ENCODE assay signal across 8 cellular contexts in genomic region chr19:58559275-58560006, GRCh38. TPM values are rescaled to one million over a fixed set of nuclear protein-coding genes. Genes with fewer than 3 reads are reported as not detected.
DNase-seq lines count a peak whose midpoint lies in the region; ATAC-seq, FAIRE-seq and TF ChIP-seq lines count a peak whose summit lies in the region.

No MANE protein-coding gene starts in this region.

- intact Hi-C loops in heart left ventricle (cut with DNase I), result loop anchor here in 4 of 10 donors (1.0 to 2.0 kb wide), 3 partner anchors 13 to 40 kb away; partner anchors contain the start of genes MZF1 (in 2 of the 4) and ZBTB45 (in 2 of the 4)

- peak; percentile 95 for FAIRE-seq in A204.1 (lab: Jason Lieb, UNC)

- peak; percentile 1 for ATAC-seq in activated naive CD8-positive, alpha-beta T cell treated with anti-CD3 and anti-CD28 coated beads, Interleukin-2, amount 10 ng/mL, durations not matched to agents 7 days and 5 days (ENCODE audit: low read depth)
- peak; percentile 66 to 80 (median 70) for ATAC-seq in heart left ventricle

- TF ChIP-seq POLR2A in NB4 (IDR thresholded peaks at IDR 0.05; ENCODE audit: extremely low read depth, insufficient read length), result peak; percentile 92
- peak in 1 of 2 donors; percentile 41 for TF ChIP-seq POLR2A in heart left ventricle (IDR thresholded peaks at IDR 0.05)

- H3K4me3 ChIP-seq in NB4 (ENCODE audit: low read depth, low read length) (peak overlapping the region; percentile 87), heart left ventricle (peak overlapping the region; percentile 28 to 96 (median 77))

- H3K9me3 Mint-ChIP-seq in activated naive CD8-positive, alpha-beta T cell treated with anti-CD3 and anti-CD28 coated beads, Interleukin-2, amount 10 ng/mL, durations not matched to agents 7 days and 5 days, result no peaks in the 10 kb centered on the region
- no peaks in the 10 kb centered on the region for H3K9me3 Mint-ChIP-seq in progenitor cell of endocrine pancreas (ENCODE audit: low read depth)

- TF ChIP-seq CTCF in NB4 (IDR thresholded peaks at IDR 0.05; ENCODE audit: low read depth, low read length), result no peak
- TF ChIP-seq CTCF in heart left ventricle (IDR thresholded peaks at IDR 0.05), result no peak
- no peak for TF ChIP-seq CTCF in progenitor cell of endocrine pancreas (IDR thresholded peaks at IDR 0.05; ENCODE audit: unreplicated experiment)

- 1 to 3% (median 1%) methylated on average over 20 to 33 of the region's 33 CpGs for WGBS in heart left ventricle, 4 donors

- H3K27ac Mint-ChIP-seq in activated naive CD8-positive, alpha-beta T cell treated with anti-CD3 and anti-CD28 coated beads, Interleukin-2, amount 10 ng/mL, durations not matched to agents 7 days and 5 days, result peak overlapping the region; percentile 96
- H3K27ac Mint-ChIP-seq in progenitor cell of endocrine pancreas, result peak overlapping the region; percentile 98

- POLR2A ChIA-PET in activated naive CD8-positive, alpha-beta T cell treated with anti-CD3 and anti-CD28 coated beads, Interleukin-2, amount 10 ng/mL, durations not matched to agents 7 days and 5 days (lab: Charles Lee), result interaction anchor here (0.9 to 5.9 kb wide), 8 partner anchors 8 to 60 kb away, joined by 3 to 50 read pairs (median 8); partner anchors contain the start of genes MZF1, TRIM28 and ZBTB45

- no peaks in the 10 kb centered on the region for H3K27me3 Mint-ChIP-seq in activated naive CD8-positive, alpha-beta T cell treated with anti-CD3 and anti-CD28 coated beads, Interleukin-2, amount 10 ng/mL, durations not matched to agents 7 days and 5 days
- H3K27me3 Mint-ChIP-seq in progenitor cell of endocrine pancreas, result no peaks in the 10 kb centered on the region

- peak overlapping the region; percentile 96 for H3K4me3 Mint-ChIP-seq in activated naive CD8-positive, alpha-beta T cell treated with anti-CD3 and anti-CD28 coated beads, Interleukin-2, amount 10 ng/mL, durations not matched to agents 7 days and 5 days
- peak overlapping the region; percentile 92 for H3K4me3 Mint-ChIP-seq in progenitor cell of endocrine pancreas (ENCODE audit: low read depth)

- peaks cover 0 to 21% (median 0%) of the 10 kb centered on the region in 9 donors for H3K27me3 ChIP-seq in heart left ventricle

- DNase-seq in GM19238 (ENCODE audit: insufficient read length, low spot score) (peak; percentile 96), NB4 (ENCODE audit: low read depth) (peak; percentile 98), heart left ventricle (peak; percentile 93 to 96 (median 93)), progenitor cell of endocrine pancreas (ENCODE audit: low spot score, unreplicated experiment) (peak; percentile 74), T1000 (lab: John Stamatoyannopoulos, UW) (no peak), NCI-H748 (lab: John Stamatoyannopoulos, UW; ENCODE audit: unreplicated experiment) (no peak)
- peak; percentile 73 for DNase-seq in activated naive CD8-positive, alpha-beta T cell treated with anti-CD3 and anti-CD28 coated beads, Interleukin-2, amount 10 ng/mL, durations not matched to agents 7 days and 5 days

- peaks cover 44% of the 10 kb centered on the region for H3K4me1 Mint-ChIP-seq in activated naive CD8-positive, alpha-beta T cell treated with anti-CD3 and anti-CD28 coated beads, Interleukin-2, amount 10 ng/mL, durations not matched to agents 7 days and 5 days
- H3K4me1 Mint-ChIP-seq in progenitor cell of endocrine pancreas (ENCODE audit: low read depth), result peaks cover 30% of the 10 kb centered on the region

- H3K36me3 ChIP-seq in heart left ventricle, result peaks cover 0 to 19% (median 14%) of the 10 kb centered on the region in 9 donors

- peak overlapping the region; percentile 90 to 100 (median 100) for H3K27ac ChIP-seq in heart left ventricle

- peaks cover 11 to 66% (median 57%) of the 10 kb centered on the region in 12 donors for H3K4me1 ChIP-seq in heart left ventricle

- H3K9me3 ChIP-seq in heart left ventricle, result no peaks in the 10 kb centered on the region

- peaks cover 18% of the 10 kb centered on the region for H3K36me3 Mint-ChIP-seq in activated naive CD8-positive, alpha-beta T cell treated with anti-CD3 and anti-CD28 coated beads, Interleukin-2, amount 10 ng/mL, durations not matched to agents 7 days and 5 days
- H3K36me3 Mint-ChIP-seq in progenitor cell of endocrine pancreas (ENCODE audit: insufficient read depth), result peaks cover 5% of the 10 kb centered on the region

RNA-seq across cellular contexts. Expression of gene UBE2M, which starts 1.0 kb away (rescaled TPM):
- total RNA-seq in activated naive CD8-positive, alpha-beta T cell treated with anti-CD3 and anti-CD28 coated beads, Interleukin-2, amount 10 ng/mL, durations not matched to agents 7 days and 5 days, result 10 to 100 TPM; 79.5 to 81.2 TPM
- total RNA-seq in heart left ventricle (100 to 1,000 TPM in 6 of 9 donors, 10 to 100 TPM in 3; 35.3 to 139 (median 115) TPM), progenitor cell of endocrine pancreas (73.0 and 80.4 TPM in 2 replicates)
- 100 to 1,000 TPM in 1 of 2 donors, 10 to 100 TPM in 1; 64.7 to 114 TPM for polyA plus RNA-seq in heart left ventricle

RNA-seq across cellular contexts. Expression of gene CHMP2A, which starts 4.5 kb away (rescaled TPM):
- total RNA-seq in activated naive CD8-positive, alpha-beta T cell treated with anti-CD3 and anti-CD28 coated beads, Interleukin-2, amount 10 ng/mL, durations not matched to agents 7 days and 5 days, result 100 to 1,000 TPM in 1 of 2 experiments, 10 to 100 TPM in 1; 99.0 to 111 TPM
- total RNA-seq in heart left ventricle, result 100 to 1,000 TPM; 113 to 155 (median 129) TPM
- 100 to 1,000 TPM; 192 to 266 TPM for polyA plus RNA-seq in heart left ventricle
- total RNA-seq in progenitor cell of endocrine pancreas, result 72.2 and 81.5 TPM in 2 replicates

RNA-seq across cellular contexts. Expression of gene MZF1, which starts 13.7 kb away (rescaled TPM):
- 10 to 100 TPM; 31.3 to 31.7 TPM for total RNA-seq in activated naive CD8-positive, alpha-beta T cell treated with anti-CD3 and anti-CD28 coated beads, Interleukin-2, amount 10 ng/mL, durations not matched to agents 7 days and 5 days
- total RNA-seq in heart left ventricle (10 to 100 TPM in 2 of 9 donors, 1 to 10 TPM in 7; 7.5 to 12.0 (median 9.1) TPM), progenitor cell of endocrine pancreas (70.9 and 71.3 TPM in 2 replicates)
- 10 to 100 TPM in 1 of 2 donors, 1 to 10 TPM in 1; 6.2 to 12.5 TPM for polyA plus RNA-seq in heart left ventricle

RNA-seq across cellular contexts. Expression of gene TRIM28, which starts 15.6 kb away (rescaled TPM):
- total RNA-seq in activated naive CD8-positive, alpha-beta T cell treated with anti-CD3 and anti-CD28 coated beads, Interleukin-2, amount 10 ng/mL, durations not matched to agents 7 days and 5 days, result 100 to 1,000 TPM; 409 to 412 TPM
- total RNA-seq in heart left ventricle (100 to 1,000 TPM; 122 to 265 (median 163) TPM), progenitor cell of endocrine pancreas (699 and 731 TPM in 2 replicates)
- polyA plus RNA-seq in heart left ventricle, result 100 to 1,000 TPM in 1 of 2 donors, 10 to 100 TPM in 1; 88.0 to 160 TPM

RNA-seq across cellular contexts. Expression of gene ZBTB45, which starts 39.8 kb away (rescaled TPM):
- 10 to 100 TPM; 18.9 to 19.5 TPM for total RNA-seq in activated naive CD8-positive, alpha-beta T cell treated with anti-CD3 and anti-CD28 coated beads, Interleukin-2, amount 10 ng/mL, durations not matched to agents 7 days and 5 days
- total RNA-seq in heart left ventricle (10 to 100 TPM in 8 of 9 donors, 1 to 10 TPM in 1; 9.0 to 13.4 (median 10.5) TPM), progenitor cell of endocrine pancreas (22.3 and 22.7 TPM in 2 replicates)
- 1 to 10 TPM; 6.9 to 9.2 TPM for polyA plus RNA-seq in heart left ventricle

Comparison
In these comparisons a context has a peak if more than half of its experiments do, and no peak if none do; other contexts are left out.
1. DNase-seq: peak in GM19238 (single experiment), NB4 (single experiment), activated naive CD8-positive, alpha-beta T cell treated with anti-CD3 and anti-CD28 coated beads, Interleukin-2, amount 10 ng/mL, durations not matched to agents 7 days and 5 days (single experiment), heart left ventricle (5 of 5) and progenitor cell of endocrine pancreas (single experiment); none in T1000 (single experiment) and NCI-H748 (single experiment).